1 cellular context compared by ENCODE assay signal in the genomic region with DNA sequence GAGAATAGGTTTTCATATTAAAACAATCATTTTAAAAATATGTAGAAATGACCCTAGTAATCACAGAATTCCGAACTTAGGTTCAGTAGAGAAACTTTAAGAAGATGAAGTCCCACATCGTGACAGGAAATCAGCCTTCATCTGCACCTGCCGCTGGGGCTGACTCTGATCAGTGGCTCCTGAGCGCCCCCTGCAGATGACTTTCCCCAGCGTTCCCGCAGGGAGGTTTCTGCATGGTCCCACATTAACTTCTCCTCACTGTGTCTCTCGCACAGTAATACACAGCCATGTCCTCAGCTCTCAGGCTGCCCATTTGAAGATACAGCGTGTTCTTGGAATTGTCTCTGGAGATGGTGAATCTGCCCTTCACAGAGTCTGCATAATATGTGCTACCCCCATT.
TF ChIP-seq lines count a peak whose summit lies in the region.

No MANE protein-coding gene starts in this region.

TF ChIP-seq in GM12878, 131 proteins besides CTCF, POLR2A, EP300 and RAD21 (continued from another document):
- TF ChIP-seq CUX1 (IDR thresholded peaks at IDR 0.05; ENCODE audit: insufficient replicate concordance, low read depth, low read length) (no peak), TCF3 (IDR thresholded peaks at IDR 0.05; ENCODE audit: borderline replicate concordance, insufficient read depth, low read depth, low read length) (peak; percentile 39; the same call in 1 of the 2 replicates), TCF12 (IDR thresholded peaks at IDR 0.05; ENCODE audit: low read depth, low read length) (peak; percentile 54; the same call in 1 of the 2 replicates), SMC3 (IDR thresholded peaks at IDR 0.05; ENCODE audit: borderline replicate concordance, low read length) (peak; percentile 22; the same call in 1 of the 2 replicates), JUNB (IDR thresholded peaks at IDR 0.05) (no peak), BHLHE40 (IDR thresholded peaks at IDR 0.05; ENCODE audit: borderline replicate concordance in 1 of 2, low read depth in 2 of 2, low read length in 1 of 2) (peak; percentile 29 to 45; a peak in 1 of 4 replicates), IRF3 (IDR thresholded peaks at IDR 0.05) (no peak), MXI1 (IDR thresholded peaks at IDR 0.05; ENCODE audit: low read depth, low read length) (no peak)
TF ChIP-seq in GM12878: peak in this region for 5.
